In genomic region chr7:123527712-123528225, GRCh38 we compare ENCODE assay signal across 8 cellular contexts. TPM values are rescaled to one million over a fixed set of nuclear protein-coding genes. Genes with fewer than 3 reads are reported as not detected.
DNase-seq lines count a peak whose midpoint lies in the region; TF ChIP-seq lines count a peak whose summit lies in the region.
"Not testable (repeated sequence)": the region's sequence is repeated elsewhere in the genome, so short reads cannot be mapped to it uniquely, and the experiment has no call there.

No MANE protein-coding gene starts in this region.

- DNase-seq in HAP-1 (ENCODE audit: low spot score in 2 of 2); LNCaP clone FGC (ENCODE audit: low read depth); endodermal cell; type B pancreatic cell (ENCODE audit: extremely low spot score, unreplicated experiment): not testable (repeated sequence)
- DNase-seq in PC-9 (peak in 1 of 2 experiments; percentile 8), neural crest cell (ENCODE audit: low read depth, low spot score) (peak; percentile 6)

- CTCF ChIA-PET in PC-9 (lab: Charles Lee), result interaction anchor here (0.9 kb wide), 1 partner anchor 33 kb away, joined by 4 read pairs; no protein-coding TSS in a partner anchor

- H3K9me2 ChIP-seq in PC-9 (ENCODE audit: insufficient read depth), result not testable (repeated sequence)

- POLR2A ChIA-PET in PC-9 (lab: Charles Lee; ENCODE audit: unreplicated experiment), result not testable (repeated sequence)

- peak overlapping the region; percentile 76 for H2AFZ ChIP-seq in PC-9

- in situ Hi-C loops in HAP-1 (cut with MboI; ENCODE audit: low sequenced_read_pairs), result not testable (repeated sequence)

- not testable (repeated sequence) for H4K20me1 ChIP-seq in PC-9 (ENCODE audit: insufficient read depth)

- not testable (repeated sequence) for H3K9ac ChIP-seq in endodermal cell (ENCODE audit: extremely low read depth, low read length, poor library complexity, severe bottlenecking)
- H3K9ac ChIP-seq in iPS-18a (ENCODE audit: low read length), result peak overlapping the region; percentile 39

- not testable (repeated sequence) for H3K27me3 ChIP-seq in HAP-1 (ENCODE audit: low read depth); PC-9 (ENCODE audit: insufficient read depth, low read depth); endodermal cell (ENCODE audit: control insufficient read depth, insufficient read depth, low read length, poor library complexity, severe bottlenecking); iPS-18a (ENCODE audit: control insufficient read depth, insufficient read depth, low read length)

- H3K4me1 Mint-ChIP-seq in endodermal cell; type B pancreatic cell (ENCODE audit: unreplicated experiment): not testable (repeated sequence)
- peaks cover 16% of the 10 kb centered on the region for H3K4me1 Mint-ChIP-seq in neural crest cell

- H3K4me3 ChIP-seq in HAP-1 (peak overlapping the region; percentile 35), LNCaP clone FGC (ENCODE audit: low read depth, low read length) (peak overlapping the region; percentile 37), PC-9 (peak overlapping the region; percentile 48; the same call in 1 of the 2 replicates), iPS-18a (ENCODE audit: low read length) (peak overlapping the region; percentile 47)
- H3K4me3 ChIP-seq in endodermal cell (ENCODE audit: low read length), result not testable (repeated sequence)

- not testable (repeated sequence) for H3K9me3 ChIP-seq in HAP-1; PC-9 (ENCODE audit: insufficient read depth, low read depth); endodermal cell (ENCODE audit: control insufficient read depth, low read length); iPS-18a (ENCODE audit: control insufficient read depth, low read depth, low read length)

- not testable (repeated sequence) for H3K9me3 Mint-ChIP-seq in endodermal cell, neural crest cell, type B pancreatic cell

- 43% methylated on average over 18 of the region's 24 CpGs; no CpG with 5 or more reads in 1 of the 2 experiments for WGBS in endodermal cell (ENCODE audit: insufficient coverage in 1 of 2, insufficient read length in 1 of 2), 2 experiments

- not testable (repeated sequence) for H3K79me2 ChIP-seq in PC-9 (ENCODE audit: low read depth)

- not testable (repeated sequence) for H3K36me3 ChIP-seq in HAP-1 (replicated peaks); PC-9 (ENCODE audit: low read depth); endodermal cell (ENCODE audit: control insufficient read depth, insufficient read depth, low read length); iPS-18a (ENCODE audit: control insufficient read depth, low read depth, low read length)

- H3K4me2 ChIP-seq in PC-9, result peak overlapping the region; percentile 35; the same call in 1 of the 2 replicates

- peak overlapping the region; percentile 96 for H3K27ac Mint-ChIP-seq in endodermal cell
- H3K27ac Mint-ChIP-seq in neural crest cell (ENCODE audit: unreplicated experiment), result peak overlapping the region; percentile 96
- peak overlapping the region; percentile 79 for H3K27ac Mint-ChIP-seq in type B pancreatic cell

- intact Hi-C loops in PC-9 (cut with micrococcal nuclease; ENCODE audit: unreplicated experiment), result not testable (repeated sequence)

- not testable (repeated sequence) for H3K36me3 Mint-ChIP-seq in endodermal cell (ENCODE audit: low read depth); neural crest cell (ENCODE audit: low read depth); type B pancreatic cell

- H3K27ac ChIP-seq in C4-2B, result peak overlapping the region; percentile 57
- not testable (repeated sequence) for H3K27ac ChIP-seq in PC-9; endodermal cell (ENCODE audit: low read depth, low read length); iPS-18a (ENCODE audit: low read length)

- H3K4me3 Mint-ChIP-seq in endodermal cell, result peak overlapping the region; percentile 77
- H3K4me3 Mint-ChIP-seq in neural crest cell, result peak overlapping the region; percentile 90
- peak overlapping the region; percentile 86 for H3K4me3 Mint-ChIP-seq in type B pancreatic cell

- TF ChIP-seq CTCF in C4-2B (conservative IDR thresholded peaks at IDR 0.05); LNCaP clone FGC (IDR thresholded peaks at IDR 0.05; ENCODE audit: control insufficient read depth, extremely low read depth, insufficient read depth); PC-9 (conservative IDR thresholded peaks at IDR 0.05); endodermal cell (conservative IDR thresholded peaks at IDR 0.05); neural crest cell (conservative IDR thresholded peaks at IDR 0.05); type B pancreatic cell (conservative IDR thresholded peaks at IDR 0.05): not testable (repeated sequence)

- BruUV-seq in PC-9 (replicated peaks; lab: Mats Ljungman, UMichigan), result not testable (repeated sequence)

- H3K4me1 ChIP-seq in HAP-1, result peaks cover 14% of the 10 kb centered on the region; the same call in 1 of the 2 replicates
- not testable (repeated sequence) for H3K4me1 ChIP-seq in PC-9 (replicated peaks; ENCODE audit: insufficient read depth); endodermal cell (ENCODE audit: control insufficient read depth, insufficient read depth, low read length); iPS-18a (ENCODE audit: control insufficient read depth, low read depth, low read length)

- H3F3A ChIP-seq in PC-9 (ENCODE audit: insufficient read depth, low read depth), result not testable (repeated sequence)

- not testable (repeated sequence) for H3K27me3 Mint-ChIP-seq in endodermal cell (ENCODE audit: insufficient read depth); neural crest cell (ENCODE audit: low read depth); type B pancreatic cell

RNA-seq across cellular contexts. Expression of gene IQUB, which starts 6.6 kb away (rescaled TPM):
- total RNA-seq in PC-9 (2021) (0.33 and 0.98 TPM in 2 replicates), endodermal cell (1 to 10 TPM in 1 of 2 donors, under 1 TPM in 1; 0.88 to 2.1 TPM), neural crest cell (0.56 and 0.73 TPM in 2 replicates), type B pancreatic cell (ENCODE audit: low replicate concordance) (1.2 and 2.1 TPM in 2 replicates)
- 1.2 TPM for polyA plus RNA-seq in endodermal cell (2013, experiment 1 of 2)
- polyA plus RNA-seq in endodermal cell (2013, experiment 2 of 2), result 1.6 TPM

RNA-seq across cellular contexts. Expression of gene NDUFA5, which starts 29.8 kb away (rescaled TPM):
- total RNA-seq in PC-9 (2021) (57.0 and 75.9 TPM in 2 replicates), endodermal cell (10 to 100 TPM; 48.6 to 52.3 TPM), neural crest cell (62.6 and 62.7 TPM in 2 replicates), type B pancreatic cell (ENCODE audit: low replicate concordance) (85.8 and 99.1 TPM in 2 replicates)
- 62.4 TPM for polyA plus RNA-seq in endodermal cell (2013, experiment 1 of 2)
- polyA plus RNA-seq in endodermal cell (2013, experiment 2 of 2), result 59.7 TPM
